8 cellular contexts compared by ENCODE assay signal in genomic region chr2:130797493-130798435, GRCh38. TPM values are rescaled to one million over a fixed set of nuclear protein-coding genes. Genes with fewer than 3 reads are reported as not detected.
DNase-seq lines count a peak whose midpoint lies in the region; ATAC-seq and TF ChIP-seq lines count a peak whose summit lies in the region.

No MANE protein-coding gene starts in this region.

- intact Hi-C loops in mucosa of descending colon (cut with DNase I, micrococcal nuclease) = loop anchor here (5.0 kb wide), 1 partner anchor 75 kb away; no protein-coding TSS in a partner anchor

- peak overlapping the region; percentile 39 for H3K4me3 ChIP-seq in mucosa of descending colon

- ATAC-seq in GM19463 (IDR thresholded peaks at IDR 0.05; ENCODE audit: unreplicated experiment) (peak; percentile 90), mucosa of descending colon (peak; percentile 98)

- DNase-seq in Caki2 (ENCODE audit: low read depth) = peak; percentile 83
- peak; percentile 92 for DNase-seq in HK-2 (ENCODE audit: unreplicated experiment)
- peak; percentile 69 for DNase-seq in NOMO-1 treated with DMSO at 0.1 percent for 48 hours (lab: John Stamatoyannopoulos, UW; ENCODE audit: unreplicated experiment)
- DNase-seq in activated CD8-positive, alpha-beta memory T cell treated with anti-CD3 and anti-CD28 coated beads, Interleukin-2, amount 50 U/mL, for 24 hours (ENCODE audit: extremely low read depth) = peak; percentile 79
- peak; percentile 77 for DNase-seq in epidermal melanocyte (ENCODE audit: insufficient read length, low spot score)
- peak; percentile 91 to 93 (median 92) for DNase-seq in mucosa of descending colon
- peak; percentile 88 to 95 for DNase-seq in stimulated activated CD8-positive, alpha-beta memory T cell treated with anti-CD3 and anti-CD28 coated beads, Interleukin-2, amount 100 ng/mL, for 48 hours (ENCODE audit: low read depth in 2 of 2)

- peak; percentile 95 for TF ChIP-seq CTCF in mucosa of descending colon (IDR thresholded peaks at IDR 0.05)

- H3K9me3 ChIP-seq in mucosa of descending colon = no peaks in the 10 kb centered on the region

- peaks cover 7% of the 10 kb centered on the region for H3K4me1 ChIP-seq in mucosa of descending colon (ENCODE audit: low read depth)

- no peaks in the 10 kb centered on the region for H3K36me3 ChIP-seq in mucosa of descending colon (ENCODE audit: low read depth)

- in situ Hi-C loops in Caki2 (cut with HindIII; ENCODE audit: low pct_unique_long_range_greater_than_20kb, low sequenced_read_pairs) = no loop called here

RNA-seq across cellular contexts. Expression of gene ARHGEF4, which starts 39.0 kb away (rescaled TPM):
- 5.9 and 7.8 TPM in 2 replicates for total RNA-seq in Caki2 (2014; rRNA removed; shearing (Covaris generic); ENCODE audit: low replicate concordance)
- total RNA-seq in mucosa of descending colon = 10 to 100 TPM in 1 of 3 donors, 1 to 10 TPM in 1, under 1 TPM in 1; 0.94 to 14.0 (median 1.5) TPM

RNA-seq across cellular contexts. Expression of gene AMER3, which starts 42.4 kb away (rescaled TPM):
- not detected in 2 replicates for total RNA-seq in Caki2 (2014; rRNA removed; shearing (Covaris generic); ENCODE audit: low replicate concordance)
- under 1 TPM; 0.16 to 0.55 (median 0.52) TPM for total RNA-seq in mucosa of descending colon

Comparison
In these comparisons a context has a peak if more than half of its experiments do, and no peak if none do; other contexts are left out.
1. Peak in every context shown above with its lines: DNase-seq, ATAC-seq and H3K4me3 ChIP-seq.